ENCODE assay signal across 26 cellular contexts in genomic region chr5:43753069-43753468, GRCh38.
A peak's percentile ranks its signal among the peaks of the same experiment; 100 is the strongest.
DNase-seq lines count a peak whose midpoint lies in the region; ATAC-seq and TF ChIP-seq lines count a peak whose summit lies in the region.
"Had no signal": no experiment of that assay in that cellular context is flagged by ENCODE, and none has a peak within 500 bp of the region (broad histone marks: within the 10 kb centered on the region; RNA-seq: fewer than 3 reads in every experiment).

No MANE protein-coding gene starts in this region.

- TF ChIP-seq CTCF in GM12873 (IDR thresholded peaks at IDR 0.05; ENCODE audit: insufficient read depth, low read depth, low read length, missing control alignments): peak; percentile 42
- peak; percentile 30 for TF ChIP-seq CTCF in NB4 (IDR thresholded peaks at IDR 0.05; ENCODE audit: low read depth, low read length)
- peak; percentile 7 for TF ChIP-seq CTCF in fibroblast of mammary gland (conservative IDR thresholded peaks at IDR 0.05; ENCODE audit: control insufficient read depth, insufficient read depth, low read depth, low read length)
- no peak for TF ChIP-seq CTCF in natural killer cell (IDR thresholded peaks at IDR 0.05)

- CTCF ChIA-PET in activated CD4-positive, alpha-beta T cell treated with anti-CD3 and anti-CD28 coated beads for 36 hours (lab: Charles Lee): no interaction called here
- CTCF ChIA-PET in activated CD4-positive, alpha-beta T cell treated with anti-CD3 and anti-CD28 coated beads, Interleukin-2, amount 10 ng/mL, durations not matched to agents 7 days and 5 days (lab: Charles Lee): no interaction called here

- H3K9me3 ChIP-seq in HAP-1: no peaks in the 10 kb centered on the region

- POLR2A ChIA-PET in activated CD4-positive, alpha-beta T cell treated with anti-CD3 and anti-CD28 coated beads for 36 hours (lab: Charles Lee): no interaction called here
- POLR2A ChIA-PET in activated CD4-positive, alpha-beta T cell treated with anti-CD3 and anti-CD28 coated beads, Interleukin-2, amount 10 ng/mL, durations not matched to agents 7 days and 5 days (lab: Charles Lee): no interaction called here

- in situ Hi-C loops in HAP-1 (cut with MboI; ENCODE audit: low sequenced_read_pairs): no loop called here

- no peaks in the 10 kb centered on the region for H3K4me1 ChIP-seq in HAP-1
- H3K4me1 ChIP-seq: BLaER1 treated with 17β-estradiol and CSF1 and Interleukin-3, amounts not matched to agents 10 nM and 100 nM; body of pancreas; esophagus muscularis mucosa; neural progenitor cell; sigmoid colon had no signal

- H3K4me1 Mint-ChIP-seq in activated CD4-positive, alpha-beta T cell treated with anti-CD3 and anti-CD28 coated beads for 36 hours: no peaks in the 10 kb centered on the region
- no peaks in the 10 kb centered on the region for H3K4me1 Mint-ChIP-seq in activated CD4-positive, alpha-beta T cell treated with anti-CD3 and anti-CD28 coated beads, Interleukin-2, amount 10 ng/mL, durations not matched to agents 7 days and 5 days
- H3K4me1 Mint-ChIP-seq in natural killer cell: no peaks in the 10 kb centered on the region
- H3K4me1 Mint-ChIP-seq: neural progenitor cell had no signal

- no peak for TF ChIP-seq POLR2A in NB4 (IDR thresholded peaks at IDR 0.05; ENCODE audit: extremely low read depth, insufficient read length)

- H3K27me3 Mint-ChIP-seq in activated CD4-positive, alpha-beta T cell treated with anti-CD3 and anti-CD28 coated beads for 36 hours: no peaks in the 10 kb centered on the region
- peaks cover 2% of the 10 kb centered on the region for H3K27me3 Mint-ChIP-seq in activated CD4-positive, alpha-beta T cell treated with anti-CD3 and anti-CD28 coated beads, Interleukin-2, amount 10 ng/mL, durations not matched to agents 7 days and 5 days
- H3K27me3 Mint-ChIP-seq in natural killer cell (ENCODE audit: low read depth in 2 of 2): no peaks in the 10 kb centered on the region
- H3K27me3 Mint-ChIP-seq: effector memory CD8-positive, alpha-beta T cell had no signal

- DNase-seq in activated CD4-positive, alpha-beta T cell treated with anti-CD3 and anti-CD28 coated beads for 36 hours: peak; percentile 29
- DNase-seq in activated CD4-positive, alpha-beta T cell treated with anti-CD3 and anti-CD28 coated beads, Interleukin-2, amount 10 ng/mL, durations not matched to agents 7 days and 5 days: no peak
- DNase-seq in NB4 (ENCODE audit: low read depth) (peak; percentile 25), fibroblast of mammary gland (ENCODE audit: low read depth) (no peak), natural killer cell (no peak), NCI-H187 treated with DMSO at 0.1 percent for 48 hours (lab: John Stamatoyannopoulos, UW) (no peak), HAP-1 (ENCODE audit: low spot score in 2 of 2) (no peak)
- DNase-seq: activated CD4-positive, alpha-beta T cell treated with anti-CD3 and anti-CD28 coated beads for 4 hours; activated CD8-positive, alpha-beta memory T cell treated with anti-CD3 and anti-CD28 coated beads, Interleukin-2, amount 50 U/mL, for 4 hours; body of pancreas; effector memory CD8-positive, alpha-beta T cell; GDM1; GOT3; IMR-90; MM.1S; NCI-H146; NCI-H774; PC-3; SHP77; sigmoid colon; T-helper 1 cell had no signal

- no peaks in the 10 kb centered on the region for H3K36me3 Mint-ChIP-seq in activated CD4-positive, alpha-beta T cell treated with anti-CD3 and anti-CD28 coated beads for 36 hours (ENCODE audit: low read depth)
- H3K36me3 Mint-ChIP-seq in activated CD4-positive, alpha-beta T cell treated with anti-CD3 and anti-CD28 coated beads, Interleukin-2, amount 10 ng/mL, durations not matched to agents 7 days and 5 days (ENCODE audit: low read depth): no peaks in the 10 kb centered on the region
- no peaks in the 10 kb centered on the region for H3K36me3 Mint-ChIP-seq in natural killer cell
- H3K36me3 Mint-ChIP-seq: neural progenitor cell had no signal

- peaks cover 9% of the 10 kb centered on the region for H3K9me3 Mint-ChIP-seq in activated CD4-positive, alpha-beta T cell treated with anti-CD3 and anti-CD28 coated beads for 36 hours (ENCODE audit: low read depth)
- H3K9me3 Mint-ChIP-seq in activated CD4-positive, alpha-beta T cell treated with anti-CD3 and anti-CD28 coated beads, Interleukin-2, amount 10 ng/mL, durations not matched to agents 7 days and 5 days: peaks cover 5% of the 10 kb centered on the region
- H3K9me3 Mint-ChIP-seq in natural killer cell: peaks cover 10% of the 10 kb centered on the region in 2 donors

- no peaks in the 10 kb centered on the region for H3K36me3 ChIP-seq in HAP-1 (replicated peaks)
- H3K36me3 ChIP-seq: BLaER1 treated with 17β-estradiol and CSF1 and Interleukin-3, amounts not matched to agents 10 nM and 100 nM; esophagus muscularis mucosa; neural progenitor cell; sigmoid colon had no signal

- no peak overlapping the region for H3K4me3 Mint-ChIP-seq in activated CD4-positive, alpha-beta T cell treated with anti-CD3 and anti-CD28 coated beads for 36 hours
- H3K4me3 Mint-ChIP-seq in activated CD4-positive, alpha-beta T cell treated with anti-CD3 and anti-CD28 coated beads, Interleukin-2, amount 10 ng/mL, durations not matched to agents 7 days and 5 days: no peak overlapping the region
- no peak overlapping the region for H3K4me3 Mint-ChIP-seq in natural killer cell
- H3K4me3 Mint-ChIP-seq: effector memory CD8-positive, alpha-beta T cell; neural progenitor cell had no signal

- no peak overlapping the region for H3K4me3 ChIP-seq in NB4 (ENCODE audit: low read depth, low read length)
- H3K4me3 ChIP-seq in fibroblast of mammary gland (ENCODE audit: control insufficient read depth, low read depth, low read length): no peak overlapping the region
- no peak overlapping the region for H3K4me3 ChIP-seq in HAP-1
- H3K4me3 ChIP-seq: BLaER1 treated with 17β-estradiol and CSF1 and Interleukin-3, amounts not matched to agents 10 nM and 100 nM; body of pancreas; esophagus muscularis mucosa; lung; neural progenitor cell; sigmoid colon had no signal

- intact Hi-C loops in activated CD4-positive, alpha-beta T cell treated with anti-CD3 and anti-CD28 coated beads for 36 hours (cut with DNase I, micrococcal nuclease): no loop called here
- intact Hi-C loops in natural killer cell (cut with micrococcal nuclease): no loop called here

- H3K27ac Mint-ChIP-seq in activated CD4-positive, alpha-beta T cell treated with anti-CD3 and anti-CD28 coated beads for 36 hours: no peak overlapping the region
- H3K27ac Mint-ChIP-seq in activated CD4-positive, alpha-beta T cell treated with anti-CD3 and anti-CD28 coated beads, Interleukin-2, amount 10 ng/mL, durations not matched to agents 7 days and 5 days: no peak overlapping the region
- H3K27ac Mint-ChIP-seq in natural killer cell: no peak overlapping the region
- H3K27ac Mint-ChIP-seq: effector memory CD8-positive, alpha-beta T cell; neural progenitor cell had no signal

- H3K27me3 ChIP-seq in HAP-1 (ENCODE audit: low read depth): no peaks in the 10 kb centered on the region; the same call in 1 of the 2 replicates
- H3K27me3 ChIP-seq: BLaER1 treated with 17β-estradiol and CSF1 and Interleukin-3, amounts not matched to agents 10 nM and 100 nM; body of pancreas; esophagus muscularis mucosa; neural progenitor cell; sigmoid colon had no signal

- ATAC-seq in activated CD4-positive, alpha-beta T cell treated with anti-CD3 and anti-CD28 coated beads for 36 hours: no peak
- ATAC-seq in natural killer cell: no peak
- ATAC-seq: body of pancreas; effector memory CD8-positive, alpha-beta T cell; PC-3 had no signal

Comparison
In these comparisons a context has a peak if more than half of its experiments do, and no peak if none do; other contexts are left out.
1. DNase-seq: peak in activated CD4-positive, alpha-beta T cell treated with anti-CD3 and anti-CD28 coated beads for 36 hours (single experiment) and NB4 (single experiment); none in activated CD4-positive, alpha-beta T cell treated with anti-CD3 and anti-CD28 coated beads, Interleukin-2, amount 10 ng/mL, durations not matched to agents 7 days and 5 days (single experiment), fibroblast of mammary gland (single experiment), natural killer cell (single experiment), NCI-H187 treated with DMSO at 0.1 percent for 48 hours (single experiment) and HAP-1 (0 of 2).